Comparison of ENCODE assay signal across 10 cellular contexts in the genomic region with DNA sequence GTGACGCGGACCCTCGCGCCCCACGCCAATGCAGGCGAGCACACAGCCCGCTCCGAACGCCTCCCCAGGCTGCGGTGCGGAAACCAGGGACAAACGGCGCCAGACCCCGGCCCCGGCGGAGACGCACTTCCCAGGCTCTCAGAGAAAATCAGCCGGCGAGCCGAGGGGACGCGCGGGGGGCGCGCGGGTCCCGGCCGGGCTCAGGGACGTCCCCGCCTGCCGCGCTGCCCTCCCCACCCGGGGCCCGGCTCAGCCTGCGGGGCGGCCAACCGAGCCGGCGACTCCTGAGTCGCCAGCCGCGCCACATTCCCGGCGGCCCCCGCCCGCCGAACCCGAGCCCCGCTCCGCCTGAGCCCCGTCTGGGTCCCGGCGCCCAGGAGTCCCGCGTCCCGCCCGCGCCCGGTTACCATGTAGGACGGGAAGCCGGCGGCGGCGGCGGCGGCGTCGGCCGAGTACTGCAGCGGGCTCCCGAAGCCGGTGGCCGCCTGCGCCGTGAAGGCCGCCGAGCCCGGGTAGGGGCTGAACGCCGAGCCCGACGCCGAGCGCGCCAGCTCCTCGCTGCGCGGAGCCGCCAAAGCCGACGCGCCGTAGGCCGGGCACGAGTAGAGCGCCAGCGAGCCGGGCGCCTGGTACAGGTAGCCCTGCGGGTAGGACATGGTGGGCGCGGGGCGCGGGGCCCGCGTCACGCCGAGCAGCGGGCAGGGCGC. TPM values are rescaled to one million over a fixed set of nuclear protein-coding genes. Genes with fewer than 3 reads are reported as not detected.
DNase-seq lines count a peak whose midpoint lies in the region; ATAC-seq and TF ChIP-seq lines count a peak whose summit lies in the region.
"Had no signal": no experiment of that assay in that cellular context is flagged by ENCODE, and none has a peak within 500 bp of the region (broad histone marks: within the 10 kb centered on the region; RNA-seq: fewer than 3 reads in every experiment).

No MANE protein-coding gene starts in this region.

- peak; percentile 10 for ATAC-seq in left lobe of liver
- no peak for ATAC-seq in GM18858 (IDR thresholded peaks at IDR 0.05; ENCODE audit: unreplicated experiment)
- ATAC-seq in GM19324 (IDR thresholded peaks at IDR 0.05; ENCODE audit: low FRiP score, unreplicated experiment) = no peak

- TF ChIP-seq CTCF in chondrocyte (IDR thresholded peaks at IDR 0.05) (peak; percentile 2), type B pancreatic cell (conservative IDR thresholded peaks at IDR 0.05) (no peak)

- peak overlapping the region; percentile 74 for H3K4me3 Mint-ChIP-seq in chondrocyte (ENCODE audit: unreplicated experiment)
- H3K4me3 Mint-ChIP-seq in type B pancreatic cell = peak overlapping the region; percentile 94
- H3K4me3 Mint-ChIP-seq: activated T-cell treated with anti-CD3 and anti-CD28 coated beads, Interleukin-2, amount 50 U/mL, for 4 hours had no signal

- peaks cover 11% of the 10 kb centered on the region for H3K36me3 Mint-ChIP-seq in chondrocyte (ENCODE audit: low read depth)
- H3K36me3 Mint-ChIP-seq in type B pancreatic cell = peaks cover 28% of the 10 kb centered on the region

- H3K4me1 Mint-ChIP-seq in chondrocyte (ENCODE audit: low read depth) (peaks cover 41% of the 10 kb centered on the region), type B pancreatic cell (ENCODE audit: unreplicated experiment) (peaks cover 33% of the 10 kb centered on the region)

- DNase-seq in NCI-H82 (lab: John Stamatoyannopoulos, UW) (peak; percentile 48), NCI-H82 treated with DMSO at 0.1 percent for 48 hours (lab: John Stamatoyannopoulos, UW; ENCODE audit: unreplicated experiment) (no peak), chondrocyte (ENCODE audit: low spot score) (no peak), left lobe of liver (ENCODE audit: low spot score) (no peak), type B pancreatic cell (ENCODE audit: extremely low spot score, unreplicated experiment) (no peak), RKO (ENCODE audit: low spot score) (no peak)
- DNase-seq: activated T-cell treated with anti-CD3 and anti-CD28 coated beads, Interleukin-2, amount 50 U/mL, for 4 hours; KG1 had no signal

- no peaks in the 10 kb centered on the region for H3K27me3 Mint-ChIP-seq in chondrocyte (ENCODE audit: low read depth)
- H3K27me3 Mint-ChIP-seq in type B pancreatic cell = peaks cover 33% of the 10 kb centered on the region

- H3K9me3 Mint-ChIP-seq in chondrocyte (ENCODE audit: low read depth) (no peaks in the 10 kb centered on the region), type B pancreatic cell (no peaks in the 10 kb centered on the region)

- peak overlapping the region; percentile 68 for H3K27ac Mint-ChIP-seq in chondrocyte (ENCODE audit: unreplicated experiment)
- peak overlapping the region; percentile 92 for H3K27ac Mint-ChIP-seq in type B pancreatic cell

RNA-seq across cellular contexts. Expression of a gene that starts 0.6 kb away (rescaled TPM):
- total RNA-seq in chondrocyte = 9.1 to 11.5 TPM (median 9.2 TPM) in 3 replicates
- total RNA-seq in left lobe of liver = not detected
- total RNA-seq in type B pancreatic cell (ENCODE audit: low replicate concordance) = 31.4 and 42.2 TPM in 2 replicates
